Comparison of ENCODE assay signal across 1 cellular context in the genomic region with DNA sequence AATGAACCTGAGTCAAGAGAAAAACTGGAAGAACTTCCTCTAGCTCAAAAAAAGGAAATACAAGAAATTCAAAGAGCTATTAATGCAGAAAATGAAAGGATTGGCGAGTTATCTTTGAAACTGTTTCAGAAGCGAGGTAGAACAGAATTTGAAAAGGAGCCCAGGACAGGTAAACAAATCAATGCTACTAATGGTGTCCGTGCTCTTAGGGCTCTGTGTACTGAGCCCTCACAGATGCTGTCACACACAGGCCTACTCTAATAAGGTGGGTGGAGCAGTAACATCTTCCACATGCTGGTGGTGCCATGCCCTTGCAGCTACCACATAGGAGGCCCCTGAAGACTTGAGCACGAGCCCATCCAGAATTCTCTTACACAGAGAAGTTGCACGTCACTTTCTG.
TF ChIP-seq lines count a peak whose summit lies in the region.

No MANE protein-coding gene starts in this region.

TF ChIP-seq in IMR-90, 13 proteins besides CTCF, POLR2A, EP300 and RAD21:
- TF ChIP-seq CHD1 (IDR thresholded peaks at IDR 0.05; ENCODE audit: low read depth, low read length) (no peak), MAFK (IDR thresholded peaks at IDR 0.05; ENCODE audit: low read depth, low read length) (no peak), RCOR1 (IDR thresholded peaks at IDR 0.05; ENCODE audit: insufficient replicate concordance, low read length) (no peak), MXI1 (IDR thresholded peaks at IDR 0.05; ENCODE audit: borderline replicate concordance, low read depth, low read length) (no peak)
- TF ChIP-seq, protein P1, sequence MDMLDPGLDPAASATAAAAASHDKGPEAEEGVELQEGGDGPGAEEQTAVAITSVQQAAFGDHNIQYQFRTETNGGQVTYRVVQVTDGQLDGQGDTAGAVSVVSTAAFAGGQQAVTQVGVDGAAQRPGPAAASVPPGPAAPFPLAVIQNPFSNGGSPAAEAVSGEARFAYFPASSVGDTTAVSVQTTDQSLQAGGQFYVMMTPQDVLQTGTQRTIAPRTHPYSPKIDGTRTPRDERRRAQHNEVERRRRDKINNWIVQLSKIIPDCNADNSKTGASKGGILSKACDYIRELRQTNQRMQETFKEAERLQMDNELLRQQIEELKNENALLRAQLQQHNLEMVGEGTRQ (IDR thresholded peaks at IDR 0.05; ENCODE audit: low read depth, low read length), result no peak
